1 cellular context compared by ENCODE assay signal in the genomic region with DNA sequence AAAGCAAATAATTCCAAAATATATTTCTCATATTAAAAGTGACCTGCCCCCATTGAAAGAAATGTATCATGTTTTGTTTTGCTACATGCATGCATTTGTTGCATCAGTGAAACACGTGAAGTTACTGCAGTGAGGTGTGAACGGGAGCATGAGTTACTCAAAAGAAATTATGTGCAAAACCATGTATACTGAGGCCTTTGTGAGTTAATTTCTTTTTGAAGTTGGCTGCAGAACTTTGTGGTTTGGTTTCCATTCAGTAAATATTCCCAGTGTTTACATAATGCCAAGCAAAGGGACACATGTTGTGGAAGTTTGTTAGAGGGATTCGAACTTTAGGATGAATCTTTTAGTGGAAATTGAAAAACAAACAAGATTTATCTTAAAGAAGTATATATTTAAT.
TF ChIP-seq lines count a peak whose summit lies in the region.

No MANE protein-coding gene starts in this region.

TF ChIP-seq in IMR-90, 13 proteins besides CTCF, POLR2A, EP300 and RAD21 (continued from another document):
- TF ChIP-seq MXI1 (IDR thresholded peaks at IDR 0.05; ENCODE audit: borderline replicate concordance, low read depth, low read length): no peak
TF ChIP-seq in IMR-90: peak in this region for 0.
